In the genomic region with DNA sequence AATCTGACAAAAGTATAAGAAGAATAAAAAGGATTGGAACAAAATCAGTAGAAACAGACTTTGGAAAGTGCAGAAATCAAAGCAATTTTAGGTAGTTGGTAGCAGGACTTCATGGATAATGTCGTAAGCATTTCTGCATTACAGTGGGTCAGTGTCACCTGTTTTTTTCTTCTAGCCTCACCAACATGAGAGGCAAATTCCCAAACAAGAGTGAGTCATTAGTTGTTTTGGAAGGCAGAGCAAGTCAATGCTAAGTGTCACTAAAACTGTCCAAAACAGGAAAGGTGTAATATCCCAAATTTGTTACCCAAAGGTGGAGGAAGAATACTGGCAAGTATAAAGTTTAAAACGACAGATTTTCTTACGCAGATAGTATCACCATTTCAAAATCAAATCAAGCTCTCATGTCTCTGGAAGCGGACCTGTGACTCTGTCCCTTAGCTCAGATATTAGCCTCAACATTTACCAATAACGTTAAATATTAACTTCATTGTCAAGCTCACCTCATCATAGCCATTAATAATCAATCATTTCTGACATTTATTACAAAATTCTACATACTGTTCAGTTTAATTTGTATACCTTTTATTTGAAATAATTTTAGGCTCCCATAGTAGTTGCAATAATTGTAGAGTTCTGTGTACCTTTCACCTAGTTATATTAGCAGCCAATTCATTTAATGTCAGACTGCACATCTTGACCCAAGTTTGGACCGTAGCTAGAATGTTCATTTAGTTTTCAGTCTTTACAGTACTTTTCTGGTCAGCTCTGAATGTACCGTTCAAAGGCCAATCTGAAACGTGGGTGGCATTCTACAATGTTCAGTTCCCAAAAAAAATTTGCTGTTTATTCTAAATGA, we compare ENCODE assay signal across 7 cellular contexts.
"Had no signal": no experiment of that assay in that cellular context is flagged by ENCODE, and none has a peak within 500 bp of the region (broad histone marks: within the 10 kb centered on the region; RNA-seq: fewer than 3 reads in every experiment).

No MANE protein-coding gene starts in this region.

- H3K9me3 ChIP-seq: HAP-1 had no signal

- ATAC-seq: HCT116, K562 had no signal

- H3K9ac ChIP-seq: GM23248 had no signal

- H3K27ac ChIP-seq: GM23248 had no signal

- H2AFZ ChIP-seq: GM23248 had no signal

- FAIRE-seq: K562 had no signal

- H3K4me1 ChIP-seq: HAP-1 had no signal

- DNase-seq: GM23248, GOT3, HFFc6, IMR-90 had no signal

- H3K4me3 ChIP-seq: GM23248, HAP-1, K562 had no signal

- H3K36me3 ChIP-seq: HAP-1 had no signal
